ENCODE assay signal across 1 cellular context in the genomic region with DNA sequence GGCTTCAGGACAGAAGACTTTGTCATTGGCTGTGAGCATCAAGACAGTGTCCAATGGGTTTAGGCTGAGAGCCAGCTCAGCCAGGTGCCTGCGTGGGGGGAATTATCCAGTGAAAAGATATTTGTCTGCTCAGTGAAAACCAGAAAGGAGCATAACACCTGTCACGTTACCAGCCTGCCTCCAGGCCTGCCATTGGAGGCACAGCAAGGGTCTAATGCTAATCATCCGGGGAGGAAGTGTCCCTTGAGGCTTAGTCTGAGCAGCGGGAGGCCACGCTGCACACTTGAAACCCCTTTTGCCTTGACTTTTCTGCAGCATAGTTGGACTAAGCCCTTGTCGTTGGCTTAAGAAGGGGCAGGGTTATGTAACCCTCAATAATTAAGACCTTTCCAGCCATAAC.
TF ChIP-seq lines count a peak whose summit lies in the region.

No MANE protein-coding gene starts in this region.

TF ChIP-seq in SK-N-SH treated with all-trans-retinoic acid at 6 μM for 48 hours, 23 proteins besides CTCF, POLR2A, EP300 and RAD21 (continued from another document):
- TF ChIP-seq PPARA (CRISPR knock-in tag; IDR thresholded peaks at IDR 0.05; ENCODE audit: borderline replicate concordance) (no peak), ZNF565 (CRISPR knock-in tag; conservative IDR thresholded peaks at IDR 0.05; ENCODE audit: low read depth) (no peak), BACH2 (CRISPR knock-in tag; IDR thresholded peaks at IDR 0.05; ENCODE audit: borderline replicate concordance) (no peak), ZNF8 (CRISPR knock-in tag; IDR thresholded peaks at IDR 0.05) (no peak), ZFP3 (CRISPR knock-in tag; IDR thresholded peaks at IDR 0.05) (no peak), RARB (CRISPR knock-in tag; IDR thresholded peaks at IDR 0.05) (no peak), SNAI2 (CRISPR knock-in tag; IDR thresholded peaks at IDR 0.05) (no peak)
- TF ChIP-seq, protein P1, sequence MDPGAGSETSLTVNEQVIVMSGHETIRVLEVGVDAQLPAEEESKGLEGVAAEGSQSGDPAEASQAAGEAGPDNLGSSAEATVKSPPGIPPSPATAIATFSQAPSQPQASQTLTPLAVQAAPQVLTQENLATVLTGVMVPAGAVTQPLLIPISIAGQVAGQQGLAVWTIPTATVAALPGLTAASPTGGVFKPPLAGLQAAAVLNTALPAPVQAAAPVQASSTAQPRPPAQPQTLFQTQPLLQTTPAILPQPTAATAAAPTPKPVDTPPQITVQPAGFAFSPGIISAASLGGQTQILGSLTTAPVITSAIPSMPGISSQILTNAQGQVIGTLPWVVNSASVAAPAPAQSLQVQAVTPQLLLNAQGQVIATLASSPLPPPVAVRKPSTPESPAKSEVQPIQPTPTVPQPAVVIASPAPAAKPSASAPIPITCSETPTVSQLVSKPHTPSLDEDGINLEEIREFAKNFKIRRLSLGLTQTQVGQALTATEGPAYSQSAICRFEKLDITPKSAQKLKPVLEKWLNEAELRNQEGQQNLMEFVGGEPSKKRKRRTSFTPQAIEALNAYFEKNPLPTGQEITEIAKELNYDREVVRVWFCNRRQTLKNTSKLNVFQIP (CRISPR knock-in tag; IDR thresholded peaks at IDR 0.05; ENCODE audit: borderline replicate concordance, low read depth): no peak
- TF ChIP-seq, protein P2, sequence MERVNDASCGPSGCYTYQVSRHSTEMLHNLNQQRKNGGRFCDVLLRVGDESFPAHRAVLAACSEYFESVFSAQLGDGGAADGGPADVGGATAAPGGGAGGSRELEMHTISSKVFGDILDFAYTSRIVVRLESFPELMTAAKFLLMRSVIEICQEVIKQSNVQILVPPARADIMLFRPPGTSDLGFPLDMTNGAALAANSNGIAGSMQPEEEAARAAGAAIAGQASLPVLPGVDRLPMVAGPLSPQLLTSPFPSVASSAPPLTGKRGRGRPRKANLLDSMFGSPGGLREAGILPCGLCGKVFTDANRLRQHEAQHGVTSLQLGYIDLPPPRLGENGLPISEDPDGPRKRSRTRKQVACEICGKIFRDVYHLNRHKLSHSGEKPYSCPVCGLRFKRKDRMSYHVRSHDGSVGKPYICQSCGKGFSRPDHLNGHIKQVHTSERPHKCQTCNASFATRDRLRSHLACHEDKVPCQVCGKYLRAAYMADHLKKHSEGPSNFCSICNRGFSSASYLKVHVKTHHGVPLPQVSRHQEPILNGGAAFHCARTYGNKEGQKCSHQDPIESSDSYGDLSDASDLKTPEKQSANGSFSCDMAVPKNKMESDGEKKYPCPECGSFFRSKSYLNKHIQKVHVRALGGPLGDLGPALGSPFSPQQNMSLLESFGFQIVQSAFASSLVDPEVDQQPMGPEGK (CRISPR knock-in tag; IDR thresholded peaks at IDR 0.05; ENCODE audit: borderline replicate concordance): no peak
